ENCODE assay signal across 1 cellular context in the genomic region with DNA sequence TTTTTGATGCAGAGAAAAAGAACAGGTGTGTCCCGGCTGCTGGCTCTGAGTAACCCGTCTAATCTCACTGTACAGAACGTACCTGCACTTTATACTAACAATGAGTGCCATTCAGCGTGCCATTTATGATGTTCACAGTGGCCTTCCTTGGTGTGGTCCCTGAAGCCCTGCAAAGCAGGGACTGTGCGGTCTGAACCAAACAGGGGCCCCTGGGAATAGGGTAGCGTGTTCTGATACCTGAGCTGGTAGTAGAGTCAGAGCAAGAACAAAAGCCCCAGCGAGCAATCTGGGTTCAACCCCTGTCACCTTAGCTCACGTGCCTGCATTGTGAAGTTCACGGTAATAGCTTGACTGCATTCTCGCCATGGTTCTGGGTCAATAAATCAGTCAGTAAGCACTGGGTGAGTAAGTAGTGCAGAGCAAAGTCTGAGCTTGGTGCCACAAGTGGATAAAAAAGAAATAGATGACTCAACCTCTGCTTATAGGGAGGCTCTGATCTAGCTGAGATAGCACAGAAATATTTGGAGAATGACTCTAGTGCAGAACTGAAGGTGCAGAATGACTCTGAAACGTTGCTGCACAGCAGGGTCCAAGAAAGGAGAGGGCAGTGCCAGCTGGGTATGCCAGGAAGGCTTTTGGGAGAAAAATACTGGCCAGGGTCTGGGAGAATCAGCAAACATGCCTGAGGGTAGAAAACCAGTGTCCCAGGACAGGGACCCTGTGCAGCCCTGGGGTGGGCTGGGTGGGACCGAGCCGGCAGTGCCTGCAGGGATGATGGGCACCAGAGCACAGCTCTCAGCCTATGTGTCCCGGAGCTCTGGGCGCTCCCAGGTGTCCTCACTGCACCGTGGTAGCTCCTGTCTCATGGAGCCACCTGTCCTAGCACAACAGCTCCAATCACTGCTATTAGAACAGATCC.
A peak's percentile ranks its signal among the peaks of the same experiment; 100 is the strongest.
TF ChIP-seq lines count a peak whose summit lies in the region.

No MANE protein-coding gene starts in this region.

TF ChIP-seq in A549, 52 proteins besides CTCF, POLR2A, EP300 and RAD21 (continued from another document):
- TF ChIP-seq MAZ (IDR thresholded peaks at IDR 0.05; ENCODE audit: borderline replicate concordance, low read depth, low read length) (no peak), RCOR1 (IDR thresholded peaks at IDR 0.05; ENCODE audit: low read depth, low read length) (no peak), FOSL2 (IDR thresholded peaks at IDR 0.05) (peak; percentile 94), FOSL2 (CRISPR knock-in tag; IDR thresholded peaks at IDR 0.05) (peak; percentile 95)
